Comparison of ENCODE assay signal across 26 cellular contexts in the genomic region with DNA sequence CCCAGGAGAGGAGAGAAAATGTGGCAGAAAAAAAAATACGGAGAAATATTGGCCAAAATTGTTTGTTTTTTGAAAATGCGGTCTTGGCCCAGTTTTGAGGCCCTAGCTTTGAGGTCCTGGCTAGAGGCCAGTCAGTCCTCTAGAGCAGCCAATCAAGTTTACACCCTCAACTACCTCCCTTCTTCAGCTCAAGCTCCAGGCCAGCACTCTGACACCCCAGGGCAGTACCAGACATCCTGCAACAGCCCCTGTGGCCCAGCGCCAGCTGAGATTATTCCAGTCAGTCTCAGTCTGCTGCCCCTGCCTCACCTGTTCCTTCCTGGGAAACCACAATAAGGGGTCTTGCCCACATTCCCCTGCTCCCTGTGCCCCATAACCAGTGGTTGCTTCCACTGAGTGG.
DNase-seq lines count a peak whose midpoint lies in the region; ATAC-seq and TF ChIP-seq lines count a peak whose summit lies in the region.
"Had no signal": no experiment of that assay in that cellular context is flagged by ENCODE, and none has a peak within 500 bp of the region (broad histone marks: within the 10 kb centered on the region; RNA-seq: fewer than 3 reads in every experiment).

No MANE protein-coding gene starts in this region.

- DNase-seq in activated naive CD4-positive, alpha-beta T cell treated with anti-CD3 and anti-CD28 coated beads, Interleukin-2, amount 10 ng/mL, durations not matched to agents 7 days and 5 days = no peak
- no peak for DNase-seq in activated naive CD4-positive, alpha-beta T cell treated with Interleukin-2 at 50 U/mL for 16 hours
- DNase-seq in SJCRH30 (peak; percentile 90 to 92), foreskin keratinocyte (no peak), myocyte (ENCODE audit: low read depth) (peak; percentile 26), esophagus muscularis mucosa (ENCODE audit: extremely low spot score) (no peak), GM13976 (ENCODE audit: low spot score) (no peak)
- DNase-seq in activated naive CD8-positive, alpha-beta T cell treated with anti-CD3 and anti-CD28 coated beads, Interleukin-2, amount 50 U/mL, for 24 hours = no peak
- DNase-seq: ACHN; activated B cell treated with CpG ODN at 0.5 μM for 24 hours; activated CD4-positive, alpha-beta T cell treated with anti-CD3 and anti-CD28 coated beads, Interleukin-2, amount 50 U/mL, for 4 hours; activated CD8-positive, alpha-beta memory T cell treated with anti-CD3 and anti-CD28 coated beads, Interleukin-2, amount 50 U/mL, for 48 hours; activated naive CD8-positive, alpha-beta T cell treated with anti-CD3 and anti-CD28 coated beads for 36 hours; Calu3; cerebellar nuclear complex; effector CD4-positive, alpha-beta T cell; foreskin fibroblast; hippocampal formation; IMR-90; NCI-H1092 treated with DMSO at 0.1 percent for 48 hours; stimulated activated CD4-positive, alpha-beta T cell treated with anti-CD3 and anti-CD28 coated beads, Interleukin-15, amount 100 ng/mL, for 24 hours; SW 1271 had no signal

- H3K36me3 ChIP-seq in SJCRH30 = no peaks in the 10 kb centered on the region
- H3K36me3 ChIP-seq in esophagus muscularis mucosa = no peaks in the 10 kb centered on the region

- H3K36me3 Mint-ChIP-seq in activated naive CD4-positive, alpha-beta T cell treated with anti-CD3 and anti-CD28 coated beads, Interleukin-2, amount 10 ng/mL, durations not matched to agents 7 days and 5 days = peaks cover 19% of the 10 kb centered on the region
- peaks cover 10% of the 10 kb centered on the region for H3K36me3 Mint-ChIP-seq in activated naive CD8-positive, alpha-beta T cell treated with anti-CD3 and anti-CD28 coated beads, Interleukin-2, amount 50 U/mL, for 24 hours (ENCODE audit: low read depth)

- H3K9me3 Mint-ChIP-seq in activated naive CD4-positive, alpha-beta T cell treated with anti-CD3 and anti-CD28 coated beads, Interleukin-2, amount 10 ng/mL, durations not matched to agents 7 days and 5 days = no peaks in the 10 kb centered on the region
- no peaks in the 10 kb centered on the region for H3K9me3 Mint-ChIP-seq in activated naive CD8-positive, alpha-beta T cell treated with anti-CD3 and anti-CD28 coated beads, Interleukin-2, amount 50 U/mL, for 24 hours
- H3K9me3 Mint-ChIP-seq: activated B cell treated with CpG ODN at 0.5 μM for 24 hours; activated T-helper 2 cell treated with anti-CD3 and anti-CD28 coated beads, Interferon-gamma antibody, Interleukin-2, Interleukin-4, amounts not matched to agents 10 μg/mL and 5 μg/mL and 100 μg/mL, durations not matched to agents 14 hours and 24 hours and 36 hours; stimulated activated naive CD8-positive, alpha-beta T cell treated with anti-CD3 and anti-CD28 coated beads, Interleukin-15, Interleukin-2, amounts not matched to agents 100 ng/mL and 50 ng/mL, for 24 hours had no signal

- intact Hi-C loops in esophagus muscularis mucosa (cut with DNase I) = loop anchor here (5.0 kb wide), 1 partner anchor 34 kb away; no protein-coding TSS in a partner anchor

- TF ChIP-seq POLR2A in esophagus muscularis mucosa (IDR thresholded peaks at IDR 0.05; ENCODE audit: low read depth) = no peak

- no peak overlapping the region for H3K4me3 ChIP-seq in SJCRH30
- H3K4me3 ChIP-seq in esophagus muscularis mucosa = no peak overlapping the region
- H3K4me3 ChIP-seq: lung had no signal

- no peak overlapping the region for H3K4me3 Mint-ChIP-seq in activated naive CD4-positive, alpha-beta T cell treated with anti-CD3 and anti-CD28 coated beads, Interleukin-2, amount 10 ng/mL, durations not matched to agents 7 days and 5 days
- H3K4me3 Mint-ChIP-seq in activated naive CD8-positive, alpha-beta T cell treated with anti-CD3 and anti-CD28 coated beads, Interleukin-2, amount 50 U/mL, for 24 hours = no peak overlapping the region
- H3K4me3 Mint-ChIP-seq: activated B cell treated with CpG ODN at 0.5 μM for 24 hours; activated naive CD8-positive, alpha-beta T cell treated with anti-CD3 and anti-CD28 coated beads for 36 hours; CD14-positive monocyte; stimulated activated naive CD8-positive, alpha-beta T cell treated with anti-CD3 and anti-CD28 coated beads, Interleukin-15, Interleukin-2, amounts not matched to agents 100 ng/mL and 50 ng/mL, for 24 hours had no signal

- peaks cover 8% of the 10 kb centered on the region for H3K27me3 Mint-ChIP-seq in activated naive CD4-positive, alpha-beta T cell treated with anti-CD3 and anti-CD28 coated beads, Interleukin-2, amount 10 ng/mL, durations not matched to agents 7 days and 5 days
- no peaks in the 10 kb centered on the region for H3K27me3 Mint-ChIP-seq in activated naive CD8-positive, alpha-beta T cell treated with anti-CD3 and anti-CD28 coated beads, Interleukin-2, amount 50 U/mL, for 24 hours
- H3K27me3 Mint-ChIP-seq: activated B cell treated with CpG ODN at 0.5 μM for 24 hours; activated naive CD8-positive, alpha-beta T cell treated with anti-CD3 and anti-CD28 coated beads for 36 hours; stimulated activated naive CD8-positive, alpha-beta T cell treated with anti-CD3 and anti-CD28 coated beads, Interleukin-15, Interleukin-2, amounts not matched to agents 100 ng/mL and 50 ng/mL, for 24 hours had no signal

- H3K27ac Mint-ChIP-seq in activated naive CD4-positive, alpha-beta T cell treated with anti-CD3 and anti-CD28 coated beads, Interleukin-2, amount 10 ng/mL, durations not matched to agents 7 days and 5 days = peak overlapping the region; percentile 51
- H3K27ac Mint-ChIP-seq in activated naive CD8-positive, alpha-beta T cell treated with anti-CD3 and anti-CD28 coated beads, Interleukin-2, amount 50 U/mL, for 24 hours = no peak overlapping the region
- H3K27ac Mint-ChIP-seq: activated B cell treated with CpG ODN at 0.5 μM for 24 hours; activated naive CD8-positive, alpha-beta T cell treated with anti-CD3 and anti-CD28 coated beads for 36 hours; activated T-helper 2 cell treated with anti-CD3 and anti-CD28 coated beads, Interferon-gamma antibody, Interleukin-2, Interleukin-4, amounts not matched to agents 10 μg/mL and 5 μg/mL and 100 μg/mL, durations not matched to agents 14 hours and 24 hours and 36 hours; stimulated activated naive CD8-positive, alpha-beta T cell treated with anti-CD3 and anti-CD28 coated beads, Interleukin-15, Interleukin-2, amounts not matched to agents 100 ng/mL and 50 ng/mL, for 24 hours had no signal

- TF ChIP-seq CTCF in foreskin keratinocyte (conservative IDR thresholded peaks at IDR 0.05) (no peak), esophagus muscularis mucosa (IDR thresholded peaks at IDR 0.05) (no peak), GM13976 (IDR thresholded peaks at IDR 0.05; ENCODE audit: borderline replicate concordance, control extremely low read depth, extremely low read depth, insufficient read depth, missing control alignments) (no peak)

- no peaks in the 10 kb centered on the region for H3K27me3 ChIP-seq in SJCRH30
- no peaks in the 10 kb centered on the region for H3K27me3 ChIP-seq in foreskin keratinocyte
- no peaks in the 10 kb centered on the region for H3K27me3 ChIP-seq in esophagus muscularis mucosa

- H3K4me1 Mint-ChIP-seq in activated naive CD4-positive, alpha-beta T cell treated with anti-CD3 and anti-CD28 coated beads, Interleukin-2, amount 10 ng/mL, durations not matched to agents 7 days and 5 days = peaks cover 30% of the 10 kb centered on the region
- peaks cover 25% of the 10 kb centered on the region for H3K4me1 Mint-ChIP-seq in activated naive CD8-positive, alpha-beta T cell treated with anti-CD3 and anti-CD28 coated beads, Interleukin-2, amount 50 U/mL, for 24 hours

- CTCF ChIA-PET in activated naive CD4-positive, alpha-beta T cell treated with anti-CD3 and anti-CD28 coated beads, Interleukin-2, amount 10 ng/mL, durations not matched to agents 7 days and 5 days (lab: Charles Lee) = no interaction called here

- H3K27ac ChIP-seq in SJCRH30 (peak overlapping the region; percentile 16), foreskin keratinocyte (no peak overlapping the region), esophagus muscularis mucosa (replicated peaks in 1 of 4) (no peak overlapping the region)

- in situ Hi-C loops in GM13976 (cut with MboI; ENCODE audit: low sequenced_read_pairs, unreplicated experiment) = no loop called here

- H3K4me1 ChIP-seq in SJCRH30 (peaks cover 8% of the 10 kb centered on the region), foreskin keratinocyte (no peaks in the 10 kb centered on the region), esophagus muscularis mucosa (peaks cover 13 to 25% (median 21%) of the 10 kb centered on the region in 4 donors)

- 68% methylated on average over 3 of the region's 3 CpGs for WGBS in esophagus muscularis mucosa

- ATAC-seq in foreskin keratinocyte = peak; percentile 33
- ATAC-seq in activated naive CD8-positive, alpha-beta T cell treated with anti-CD3 and anti-CD28 coated beads, Interleukin-2, amount 50 U/mL, for 24 hours = no peak

- H3K9me3 ChIP-seq in SJCRH30 (replicated peaks) = no peaks in the 10 kb centered on the region
- no peaks in the 10 kb centered on the region for H3K9me3 ChIP-seq in esophagus muscularis mucosa

- no peak for TF ChIP-seq EP300 in esophagus muscularis mucosa (IDR thresholded peaks at IDR 0.05)

Comparison
In these comparisons a context has a peak if more than half of its experiments do, and no peak if none do; other contexts are left out.
1. DNase-seq: peak in SJCRH30 (2 of 2) and myocyte (single experiment); none in activated naive CD4-positive, alpha-beta T cell treated with anti-CD3 and anti-CD28 coated beads, Interleukin-2, amount 10 ng/mL, durations not matched to agents 7 days and 5 days (single experiment), activated naive CD4-positive, alpha-beta T cell treated with Interleukin-2 at 50 U/mL for 16 hours (single experiment), foreskin keratinocyte (0 of 2), esophagus muscularis mucosa (single experiment), activated naive CD8-positive, alpha-beta T cell treated with anti-CD3 and anti-CD28 coated beads, Interleukin-2, amount 50 U/mL, for 24 hours (single experiment) and GM13976 (single experiment).